ENCODE assay signal across 8 cellular contexts in the genomic region with DNA sequence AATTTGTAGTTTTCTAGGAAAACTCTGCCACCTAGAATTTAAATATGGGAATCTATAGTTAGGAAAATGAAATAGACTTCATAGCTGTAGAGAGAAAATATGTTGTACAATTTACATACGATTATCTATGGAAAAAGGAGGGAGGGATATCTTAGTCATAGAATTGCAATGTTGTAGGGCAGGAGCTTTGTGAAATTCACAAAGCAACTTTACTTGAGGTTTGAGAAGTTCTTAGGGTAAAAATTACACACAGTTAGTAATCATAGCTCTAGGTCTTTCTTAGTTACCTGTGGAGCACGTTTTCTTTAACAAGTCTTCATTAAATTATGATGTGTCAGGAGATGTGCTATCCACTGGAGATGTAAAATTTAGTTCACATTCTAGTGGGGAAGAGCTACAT.
"Had no signal": no experiment of that assay in that cellular context is flagged by ENCODE, and none has a peak within 500 bp of the region (broad histone marks: within the 10 kb centered on the region; RNA-seq: fewer than 3 reads in every experiment).

No MANE protein-coding gene starts in this region.

- DNase-seq: H9, HCEC 1CT, IMR-90 had no signal

- H3K4me2 ChIP-seq: GM23338 had no signal

- FAIRE-seq: H1, H54, HTR-8/SVneo, K562 had no signal

- ATAC-seq: GM23338, K562 had no signal

- H3K4me3 ChIP-seq: GM23338, K562 had no signal

- H2AFZ ChIP-seq: GM23338 had no signal
